In genomic region chr9:70000481-70000880, GRCh38 we compare ENCODE assay signal across 7 cellular contexts.
"Had no signal": no experiment of that assay in that cellular context is flagged by ENCODE, and none has a peak within 500 bp of the region (broad histone marks: within the 10 kb centered on the region; RNA-seq: fewer than 3 reads in every experiment).

No MANE protein-coding gene starts in this region.

- FAIRE-seq: HTR-8/SVneo, K562 had no signal

- DNase-seq: GOT3, H9, HCEC 1CT, IMR-90, KG1 had no signal

- ATAC-seq: K562 had no signal
